9 cellular contexts compared by ENCODE assay signal in genomic region chr1:178501705-178502329, GRCh38. TPM values are rescaled to one million over a fixed set of nuclear protein-coding genes. Genes with fewer than 3 reads are reported as not detected.
DNase-seq lines count a peak whose midpoint lies in the region; ATAC-seq, FAIRE-seq and TF ChIP-seq lines count a peak whose summit lies in the region.
"Had no signal": no experiment of that assay in that cellular context is flagged by ENCODE, and none has a peak within 500 bp of the region (broad histone marks: within the 10 kb centered on the region; RNA-seq: fewer than 3 reads in every experiment).

No MANE protein-coding gene starts in this region.

- H3K4me2 ChIP-seq in OCI-LY7 (ENCODE audit: low read length) = no peak overlapping the region

- H3K9me3 Mint-ChIP-seq in activated naive CD4-positive, alpha-beta T cell treated with anti-CD3 and anti-CD28 coated beads, Interleukin-2, amount 10 ng/mL, durations not matched to agents 7 days and 5 days = no peaks in the 10 kb centered on the region

- peaks cover 4% of the 10 kb centered on the region for H3K27me3 Mint-ChIP-seq in activated naive CD4-positive, alpha-beta T cell treated with anti-CD3 and anti-CD28 coated beads, Interleukin-2, amount 10 ng/mL, durations not matched to agents 7 days and 5 days

- H2AFZ ChIP-seq in OCI-LY7 (ENCODE audit: low read length) = no peak overlapping the region

- intact Hi-C loops in OCI-LY7 (cut with micrococcal nuclease; ENCODE audit: unreplicated experiment) (loop anchor here (2.0 kb wide), 1 partner anchor 191 kb away; no protein-coding TSS in a partner anchor), heart left ventricle (cut with DNase I) (loop anchor here (2.0 to 10.0 kb wide), 4 partner anchors 190 to 467 kb away; no protein-coding TSS in a partner anchor)

- H3K9me2 ChIP-seq in OCI-LY7 (ENCODE audit: insufficient read depth, low read length) = no peaks in the 10 kb centered on the region

- H3K36me3 ChIP-seq in OCI-LY7 (ENCODE audit: insufficient read depth, low read length) (no peaks in the 10 kb centered on the region), heart left ventricle (no peaks in the 10 kb centered on the region)

- H3K4me1 Mint-ChIP-seq in activated naive CD4-positive, alpha-beta T cell treated with anti-CD3 and anti-CD28 coated beads, Interleukin-2, amount 10 ng/mL, durations not matched to agents 7 days and 5 days = no peaks in the 10 kb centered on the region

- WGBS in heart left ventricle, 4 donors = 25 to 29% (median 26%) methylated on average over 5 of the region's 5 CpGs

- ATAC-seq in GM21447 (IDR thresholded peaks at IDR 0.05; ENCODE audit: unreplicated experiment) = peak; percentile 79
- ATAC-seq in heart left ventricle = peak in 3 of 4 donors; percentile 77 to 84 (median 82)

- H4K20me1 ChIP-seq in OCI-LY7 (ENCODE audit: insufficient read depth, low read length) = no peaks in the 10 kb centered on the region

- H3K36me3 Mint-ChIP-seq in activated naive CD4-positive, alpha-beta T cell treated with anti-CD3 and anti-CD28 coated beads, Interleukin-2, amount 10 ng/mL, durations not matched to agents 7 days and 5 days = no peaks in the 10 kb centered on the region
- H3K36me3 Mint-ChIP-seq: activated naive CD8-positive, alpha-beta T cell had no signal

- DNase-seq in DMS79 treated with DMSO at 0.1 percent for 48 hours (lab: John Stamatoyannopoulos, UW) = peak; percentile 21
- peak; percentile 88 for DNase-seq in HTR-8/SVneo (ENCODE audit: insufficient read length, low spot score)
- peak; percentile 74 for DNase-seq in OCI-LY7 (ENCODE audit: low spot score)
- DNase-seq in activated naive CD4-positive, alpha-beta T cell treated with anti-CD3 and anti-CD28 coated beads, Interleukin-2, amount 10 ng/mL, durations not matched to agents 7 days and 5 days = peak; percentile 73
- peak; percentile 66 to 84 (median 72) for DNase-seq in heart left ventricle
- peak; percentile 38 for DNase-seq in putamen (ENCODE audit: low spot score)
- no peak for DNase-seq in central memory CD4-positive, alpha-beta T cell

- BruUV-seq in OCI-LY7 (replicated peaks; lab: Mats Ljungman, UMichigan) = no TSS peak

- H3K27ac ChIP-seq in OCI-LY7 (ENCODE audit: low read depth, low read length, poor library complexity, severe bottlenecking) (no peak overlapping the region), heart left ventricle (no peak overlapping the region)

- no peaks in the 10 kb centered on the region for H3K9me3 ChIP-seq in OCI-LY7 (ENCODE audit: low read length)
- H3K9me3 ChIP-seq in heart left ventricle = no peaks in the 10 kb centered on the region

- TF ChIP-seq CTCF in OCI-LY7 (conservative IDR thresholded peaks at IDR 0.05; ENCODE audit: low read length) = peak; percentile 91
- peak; percentile 84 to 96 (median 90) for TF ChIP-seq CTCF in heart left ventricle (IDR thresholded peaks at IDR 0.05)

- no peaks in the 10 kb centered on the region for H3K27me3 ChIP-seq in heart left ventricle

- H3K4me3 ChIP-seq in OCI-LY7 (ENCODE audit: low read depth, low read length, poor library complexity, severe bottlenecking) = no peak overlapping the region
- no peak overlapping the region for H3K4me3 ChIP-seq in heart left ventricle

- no peaks in the 10 kb centered on the region for H3K79me2 ChIP-seq in OCI-LY7 (ENCODE audit: insufficient read depth, low read depth, low read length)

- POLR2A ChIA-PET in OCI-LY7 (lab: Charles Lee) = no interaction called here

- FAIRE-seq in HTR-8/SVneo (lab: Jason Lieb, UNC) = no peak

- H3K27ac Mint-ChIP-seq in activated naive CD4-positive, alpha-beta T cell treated with anti-CD3 and anti-CD28 coated beads, Interleukin-2, amount 10 ng/mL, durations not matched to agents 7 days and 5 days = no peak overlapping the region
- H3K27ac Mint-ChIP-seq: activated naive CD8-positive, alpha-beta T cell had no signal

- H3K4me3 Mint-ChIP-seq in activated naive CD4-positive, alpha-beta T cell treated with anti-CD3 and anti-CD28 coated beads, Interleukin-2, amount 10 ng/mL, durations not matched to agents 7 days and 5 days = no peak overlapping the region
- H3K4me3 Mint-ChIP-seq: activated naive CD8-positive, alpha-beta T cell had no signal

- no peak for TF ChIP-seq POLR2A in heart left ventricle (IDR thresholded peaks at IDR 0.05)

- CTCF ChIA-PET in OCI-LY7 (lab: Charles Lee; ENCODE audit: unreplicated experiment) = interaction anchor here (1.2 to 2.3 kb wide), 2 partner anchors 202 to 501 kb away, joined by 6 read pairs; no protein-coding TSS in a partner anchor
- CTCF ChIA-PET in activated naive CD4-positive, alpha-beta T cell treated with anti-CD3 and anti-CD28 coated beads, Interleukin-2, amount 10 ng/mL, durations not matched to agents 7 days and 5 days (lab: Charles Lee) = interaction anchor here (0.6 to 2.2 kb wide), 10 partner anchors 9 to 202 kb away, joined by 3 to 10 read pairs (median 4); partner anchors contain the start of gene TEX35

- H3K4me1 ChIP-seq in OCI-LY7 (ENCODE audit: insufficient read depth, low read length, poor library complexity, severe bottlenecking) (no peaks in the 10 kb centered on the region), heart left ventricle (peaks cover 0 to 7% (median 0%) of the 10 kb centered on the region in 12 donors)

RNA-seq across cellular contexts. Expression of gene CLEC20A, which starts 5.1 kb away (rescaled TPM):
- not detected in 2 replicates for total RNA-seq in OCI-LY7 (2014; rRNA removed; shearing (Covaris generic))
- not detected in 2 replicates for total RNA-seq in OCI-LY7 (2022)
- total RNA-seq in heart left ventricle = under 1 TPM in 1 of 9 donors, not detected in 8; 0.23 TPM
- not detected for polyA plus RNA-seq in heart left ventricle

RNA-seq across cellular contexts. Expression of gene TEX35, which starts 11.1 kb away (rescaled TPM):
- total RNA-seq in OCI-LY7 (2014; rRNA removed; shearing (Covaris generic)) = 0.39 TPM in 1 of 2 replicates, not detected in the other
- not detected in 2 replicates for total RNA-seq in OCI-LY7 (2022)
- total RNA-seq in heart left ventricle = not detected
- not detected for polyA plus RNA-seq in heart left ventricle
